Comparison of ENCODE assay signal across 21 cellular contexts in the genomic region with DNA sequence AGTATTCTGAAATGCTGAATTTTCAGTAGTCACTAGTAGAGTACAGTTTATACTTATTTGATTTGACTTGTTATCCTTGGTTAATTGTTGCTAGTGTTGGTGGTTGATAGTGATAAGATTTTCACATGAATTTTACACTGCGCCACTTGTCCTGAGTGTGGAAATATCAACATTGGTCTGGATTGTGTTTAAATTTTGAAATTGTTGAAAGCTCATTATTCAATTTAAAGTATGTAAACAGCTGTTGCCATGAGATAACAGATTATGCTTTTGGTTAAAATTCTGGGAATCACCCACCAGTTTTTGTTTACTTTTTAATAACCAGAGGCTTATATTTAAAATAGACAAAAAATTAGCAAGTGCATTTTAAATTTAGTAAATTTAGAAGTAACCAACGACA. TPM values are rescaled to one million over a fixed set of nuclear protein-coding genes. Genes with fewer than 3 reads are reported as not detected.
A peak's percentile ranks its signal among the peaks of the same experiment; 100 is the strongest.
DNase-seq lines count a peak whose midpoint lies in the region; ATAC-seq, FAIRE-seq and TF ChIP-seq lines count a peak whose summit lies in the region.
"Had no signal": no experiment of that assay in that cellular context is flagged by ENCODE, and none has a peak within 500 bp of the region (broad histone marks: within the 10 kb centered on the region; RNA-seq: fewer than 3 reads in every experiment).

No MANE protein-coding gene starts in this region.

- no peaks in the 10 kb centered on the region for H4K20me1 ChIP-seq in K562 (replicated peaks; ENCODE audit: control insufficient read depth, insufficient read depth, low read length)
- H4K20me1 ChIP-seq: BLaER1 treated with 17β-estradiol and CSF1 and Interleukin-3, amounts not matched to agents 10 nM and 100 nM had no signal

- no peak for TF ChIP-seq RAD21 in K562 (CRISPR knock-in tag; conservative IDR thresholded peaks at IDR 0.05 in 1 of 2, IDR thresholded peaks at IDR 0.05 in 1 of 2)

- DNase-seq in NCI-H146 treated with DMSO at 0.1 percent for 48 hours (lab: John Stamatoyannopoulos, UW; ENCODE audit: unreplicated experiment) (peak; percentile 22), NCI-H146 (lab: John Stamatoyannopoulos, UW) (no peak), K562 (ENCODE audit: extremely low read depth in 1 of 4, low spot score in 3 of 4) (no peak), small intestine (no peak), NCI-H1048 (lab: John Stamatoyannopoulos, UW) (no peak), trophoblast cell (no peak)
- DNase-seq: AML-193; Caco-2; Calu3; CD4-positive, alpha-beta T cell; CD8-positive, alpha-beta T cell; DMS79 treated with DMSO at 0.1 percent for 48 hours; GF-D8 had no signal

- H3K27ac ChIP-seq in K562 (ENCODE audit: extremely low read depth, low read depth, low read length), result no peak overlapping the region
- no peak overlapping the region for H3K27ac ChIP-seq in small intestine (ENCODE audit: low read depth in 1 of 2, low read length in 1 of 2)
- no peak overlapping the region for H3K27ac ChIP-seq in trophoblast cell (ENCODE audit: low read depth, low read length)
- H3K27ac ChIP-seq: 22Rv1; A549; BLaER1 treated with 17β-estradiol and CSF1 and Interleukin-3, amounts not matched to agents 10 nM and 100 nM; C4-2B had no signal

- TF ChIP-seq POLR2A in K562 (conservative IDR thresholded peaks at IDR 0.05), result no peak

- intact Hi-C loops in K562 (cut with micrococcal nuclease), result no loop called here

- H4K91ac ChIP-seq in trophoblast cell (ENCODE audit: low read depth, low read length), result no peak overlapping the region

- CTCF ChIA-PET in K562 (lab: Yijun Ruan, JAX; ENCODE audit: low intra/inter-chr PET ratio), result no interaction called here

- H3K36me3 ChIP-seq in K562 (ENCODE audit: control insufficient read depth, insufficient read depth, low read length), result no peaks in the 10 kb centered on the region
- H3K36me3 ChIP-seq in small intestine (ENCODE audit: control insufficient read depth in 2 of 2, insufficient read depth in 2 of 2, low read length in 2 of 2), result no peaks in the 10 kb centered on the region
- H3K36me3 ChIP-seq in trophoblast cell (ENCODE audit: control insufficient read depth in 1 of 2, insufficient read depth in 2 of 2, low read length in 2 of 2), result no peaks in the 10 kb centered on the region

- H2BK12ac ChIP-seq in trophoblast cell (ENCODE audit: low read length), result no peak overlapping the region

- WGBS in K562 (ENCODE audit: insufficient coverage, low coverage, missing lambda C conversion rate), result 0% methylated on average over 2 of the region's 2 CpGs
- 62 to 81% (median 75%) methylated on average over 2 of the region's 2 CpGs for WGBS in small intestine, 3 donors
- no CpG with 5 or more reads among the region's 2 CpGs for WGBS in trophoblast cell (ENCODE audit: extremely low coverage, insufficient coverage, insufficient read length)

- BruUV-seq in K562 (replicated peaks; lab: Mats Ljungman, UMichigan), result no TSS peak

- no peaks in the 10 kb centered on the region for H3K4me1 ChIP-seq in K562 (replicated peaks in 1 of 2; ENCODE audit: control insufficient read depth in 2 of 2, insufficient read depth in 2 of 2, low read length in 2 of 2)
- H3K4me1 ChIP-seq in small intestine (ENCODE audit: control insufficient read depth in 2 of 2, insufficient read depth in 1 of 2, low read depth in 1 of 2, low read length in 1 of 2), result no peaks in the 10 kb centered on the region
- no peaks in the 10 kb centered on the region for H3K4me1 ChIP-seq in trophoblast cell (ENCODE audit: control insufficient read depth in 1 of 2, insufficient read depth in 2 of 2, low read length in 2 of 2)
- H3K4me1 ChIP-seq: A549; BLaER1 treated with 17β-estradiol and CSF1 and Interleukin-3, amounts not matched to agents 10 nM and 100 nM; Caco-2 had no signal

- H2AK5ac ChIP-seq in trophoblast cell (ENCODE audit: low read length), result no peak overlapping the region

- no peak for TF ChIP-seq EP300 in K562 (IDR thresholded peaks at IDR 0.05; ENCODE audit: low read length)

- H3K18ac ChIP-seq in trophoblast cell (ENCODE audit: low read length), result no peak overlapping the region

- no peak for ATAC-seq in K562
- ATAC-seq: A549; CD8-positive, alpha-beta T cell had no signal

- H4K12ac ChIP-seq in trophoblast cell (ENCODE audit: low read depth, low read length), result no peak overlapping the region

- TF ChIP-seq CTCF in K562 (IDR thresholded peaks at IDR 0.05 in 2 of 3, conservative IDR thresholded peaks at IDR 0.05 in 1 of 3; ENCODE audit: insufficient read depth in 2 of 3, low read depth in 1 of 3, low read length in 3 of 3), result no peak

- in situ Hi-C loops in K562 (cut with MboI), result no loop called here

- FAIRE-seq in K562 (lab: Jason Lieb, UNC) (no peak), small intestine (lab: Jason Lieb, UNC) (peak; percentile 36)
- FAIRE-seq: A549, D721Med, GM12891, GM19239 had no signal

- no peak overlapping the region for H2BK120ac ChIP-seq in trophoblast cell (ENCODE audit: insufficient read depth, low read length, poor library complexity)

- no peaks in the 10 kb centered on the region for H3K79me2 ChIP-seq in K562 (ENCODE audit: control insufficient read depth, insufficient read depth, low read length)
- H3K79me2 ChIP-seq in trophoblast cell (ENCODE audit: control insufficient read depth, insufficient read depth, low read length, poor library complexity), result no peaks in the 10 kb centered on the region

- no peak overlapping the region for H3K9ac ChIP-seq in K562 (ENCODE audit: insufficient read depth in 1 of 2, low read depth in 2 of 2, low read length in 2 of 2)
- no peak overlapping the region for H3K9ac ChIP-seq in trophoblast cell (ENCODE audit: low read length)
- H3K9ac ChIP-seq: BLaER1 treated with 17β-estradiol and CSF1 and Interleukin-3, amounts not matched to agents 10 nM and 100 nM had no signal

- no peak overlapping the region for H3K4ac ChIP-seq in trophoblast cell (ENCODE audit: low read depth, low read length)

- no peak overlapping the region for H2AFZ ChIP-seq in K562 (ENCODE audit: low read depth, low read length)
- no peak overlapping the region for H2AFZ ChIP-seq in trophoblast cell (ENCODE audit: insufficient read depth, low read length, poor library complexity)

- POLR2A ChIA-PET in K562 (lab: Yijun Ruan, JAX), result no interaction called here

- H3K9me3 ChIP-seq in K562 (replicated peaks; ENCODE audit: control insufficient read depth, insufficient read depth, low read depth, low read length) (no peaks in the 10 kb centered on the region), small intestine (ENCODE audit: control insufficient read depth, low read depth) (no peaks in the 10 kb centered on the region), trophoblast cell (ENCODE audit: insufficient read depth, low read depth, low read length) (no peaks in the 10 kb centered on the region)
- H3K9me3 ChIP-seq: A549, Caco-2 had no signal

- H3K23ac ChIP-seq in trophoblast cell (ENCODE audit: low read length), result no peak overlapping the region

- H3K27me3 ChIP-seq in K562 (ENCODE audit: control insufficient read depth in 2 of 2, insufficient read depth in 2 of 2, low read length in 2 of 2) (no peaks in the 10 kb centered on the region), small intestine (ENCODE audit: control insufficient read depth in 2 of 2, insufficient read depth in 2 of 2, low read length in 2 of 2) (no peaks in the 10 kb centered on the region), trophoblast cell (ENCODE audit: insufficient read depth, low read length) (no peaks in the 10 kb centered on the region)
- H3K27me3 ChIP-seq: BLaER1 treated with 17β-estradiol and CSF1 and Interleukin-3, amounts not matched to agents 10 nM and 100 nM had no signal

- H3K14ac ChIP-seq in trophoblast cell (ENCODE audit: low read length), result no peak overlapping the region

- H2BK5ac ChIP-seq in trophoblast cell (ENCODE audit: low read depth, low read length, poor library complexity), result no peak overlapping the region

- no peaks in the 10 kb centered on the region for H3K79me1 ChIP-seq in trophoblast cell (ENCODE audit: low read length)

- H3K4me3 ChIP-seq in K562, result no peak overlapping the region
- H3K4me3 ChIP-seq in small intestine (ENCODE audit: low read depth in 1 of 2, low read length in 2 of 2), result no peak overlapping the region
- no peak overlapping the region for H3K4me3 ChIP-seq in trophoblast cell (ENCODE audit: low read depth, low read length)
- H3K4me3 ChIP-seq: A549; BLaER1 treated with 17β-estradiol and CSF1 and Interleukin-3, amounts not matched to agents 10 nM and 100 nM had no signal

- no peaks in the 10 kb centered on the region for H3K9me1 ChIP-seq in K562 (ENCODE audit: control insufficient read depth, insufficient read depth, low read length)

- no peak overlapping the region for H4K8ac ChIP-seq in trophoblast cell (ENCODE audit: low read depth, low read length)

- H3K4me2 ChIP-seq in K562 (ENCODE audit: insufficient read depth, low read length) (no peak overlapping the region), trophoblast cell (ENCODE audit: low read length) (no peak overlapping the region)
- H3K4me2 ChIP-seq: A549; BLaER1 treated with 17β-estradiol and CSF1 and Interleukin-3, amounts not matched to agents 10 nM and 100 nM had no signal

RNA-seq across cellular contexts. Expression of a gene that starts 12.3 kb away (rescaled TPM):
- 0.60 and 1.9 TPM in 2 replicates for total RNA-seq in K562 (2011; cell fraction: chromatin; rRNA removed; ENCODE audit: low replicate concordance)
- 1.2 TPM in 2 replicates for total RNA-seq in K562 (2011; cell fraction: nucleolus; rRNA removed)
- 0.73 and 1.5 TPM in 2 replicates for total RNA-seq in K562 (2011; cell fraction: nucleoplasm; rRNA removed)
- 1.1 and 2.0 TPM in 2 replicates for total RNA-seq in K562 (2014; rRNA removed)
- total RNA-seq in K562 (2014; rRNA removed; fragmentation: Illumina TruSeq; extraction: Trizol), result 1.2 and 1.4 TPM in 2 replicates
- 1.5 and 2.0 TPM in 2 replicates for total RNA-seq in K562 (2015; rRNA removed; fragmentation: Illumina TruSeq; extraction: Trizol)
- 0.94 and 2.1 TPM in 2 replicates for total RNA-seq in K562 (2021)
- 1.5 and 3.3 TPM in 2 replicates for polyA plus RNA-seq in K562 (2011; rRNA removed)
- polyA plus RNA-seq in K562 (2011; cell fraction: cytosol; rRNA removed), result 0.72 and 1.5 TPM in 2 replicates
- polyA plus RNA-seq in K562 (2011; cell fraction: nucleus; rRNA removed), result 0.75 and 1.8 TPM in 2 replicates
- 1.2 TPM in 2 replicates for polyA plus RNA-seq in K562 (2012)
- 1.5 TPM in 2 replicates for polyA plus RNA-seq in K562 (2014; fragmentation: Illumina TruSeq; extraction: Trizol)
- 1 to 10 TPM; 1.3 to 1.9 TPM for polyA plus RNA-seq in K562 (2014; fragmentation: Nextera tagmentation; extraction: Ambion mirVana)
- polyA plus RNA-seq in K562 (2014; rRNA removed), result 1.0 and 1.1 TPM in 2 replicates
- polyA minus RNA-seq in K562 (2011; rRNA and poly(A)+ RNA removed), result 0.60 and 1.6 TPM in 2 replicates
- not detected in 2 replicates for polyA minus RNA-seq in K562 (2011; cell fraction: cytosol; rRNA and poly(A)+ RNA removed)
- polyA minus RNA-seq in K562 (2011; cell fraction: nucleus; rRNA and poly(A)+ RNA removed), result 1.1 and 2.2 TPM in 2 replicates
- polyA plus RNA-seq in small intestine, result 1 to 10 TPM; 3.1 to 6.9 (median 4.6) TPM
- 0.52 and 1.1 TPM in 2 replicates for polyA plus RNA-seq in trophoblast cell (2013)
- total RNA-seq: A172 had no signal

RNA-seq across cellular contexts. Expression of a gene that starts 39.0 kb away (rescaled TPM):
- total RNA-seq in K562 (2011; cell fraction: chromatin; rRNA removed; ENCODE audit: low replicate concordance), result 3.6 and 9.8 TPM in 2 replicates
- 2.3 and 3.2 TPM in 2 replicates for total RNA-seq in K562 (2011; cell fraction: nucleolus; rRNA removed)
- 5.8 and 9.8 TPM in 2 replicates for total RNA-seq in K562 (2011; cell fraction: nucleoplasm; rRNA removed)
- total RNA-seq in K562 (2014; rRNA removed) (3.5 and 4.0 TPM in 2 replicates), K562 (2014; rRNA removed; fragmentation: Illumina TruSeq; extraction: Trizol) (4.2 TPM in 2 replicates), K562 (2015; rRNA removed; fragmentation: Illumina TruSeq; extraction: Trizol) (3.8 and 4.1 TPM in 2 replicates), K562 (2021) (3.9 and 4.3 TPM in 2 replicates)
- polyA plus RNA-seq in K562 (2011; rRNA removed) (5.8 and 7.0 TPM in 2 replicates), K562 (2014; fragmentation: Illumina TruSeq; extraction: Trizol) (4.5 and 5.0 TPM in 2 replicates), K562 (2014; fragmentation: Nextera tagmentation; extraction: Ambion mirVana) (1 to 10 TPM; 1.7 to 2.7 TPM), K562 (2014; rRNA removed) (4.0 and 4.1 TPM in 2 replicates), small intestine (1 to 10 TPM; 4.5 to 6.5 (median 5.9) TPM)
- polyA plus RNA-seq in K562 (2011; cell fraction: cytosol; rRNA removed), result 1.3 and 2.8 TPM in 2 replicates
- polyA plus RNA-seq in K562 (2011; cell fraction: nucleus; rRNA removed), result 1.9 and 3.5 TPM in 2 replicates
- 3.2 and 3.4 TPM in 2 replicates for polyA plus RNA-seq in K562 (2012)
- polyA minus RNA-seq in K562 (2011; rRNA and poly(A)+ RNA removed), result 6.3 and 7.4 TPM in 2 replicates
- polyA minus RNA-seq in K562 (2011; cell fraction: cytosol; rRNA and poly(A)+ RNA removed), result 2.2 TPM in 2 replicates
- 6.5 and 13.7 TPM in 2 replicates for polyA minus RNA-seq in K562 (2011; cell fraction: nucleus; rRNA and poly(A)+ RNA removed)
- 5.6 and 5.7 TPM in 2 replicates for polyA plus RNA-seq in trophoblast cell (2013)

RNA-seq across cellular contexts. Expression of a gene that starts 41.9 kb away (rescaled TPM):
- total RNA-seq in K562 (2011; cell fraction: chromatin; rRNA removed; ENCODE audit: low replicate concordance), result 2.8 and 15.5 TPM in 2 replicates
- total RNA-seq in K562 (2011; cell fraction: nucleolus; rRNA removed), result 1.8 and 2.8 TPM in 2 replicates
- total RNA-seq in K562 (2011; cell fraction: nucleoplasm; rRNA removed), result 3.8 and 4.1 TPM in 2 replicates
- total RNA-seq in K562 (2014; rRNA removed) (2.5 and 3.1 TPM in 2 replicates), K562 (2014; rRNA removed; fragmentation: Illumina TruSeq; extraction: Trizol) (6.1 and 7.1 TPM in 2 replicates), K562 (2015; rRNA removed; fragmentation: Illumina TruSeq; extraction: Trizol) (4.6 and 5.1 TPM in 2 replicates), K562 (2021) (4.0 and 4.1 TPM in 2 replicates)
- polyA plus RNA-seq in K562 (2011; rRNA removed) (5.9 and 7.8 TPM in 2 replicates), K562 (2014; fragmentation: Illumina TruSeq; extraction: Trizol) (5.3 and 7.1 TPM in 2 replicates), K562 (2014; fragmentation: Nextera tagmentation; extraction: Ambion mirVana) (1 to 10 TPM; 1.5 to 3.1 TPM), K562 (2014; rRNA removed) (4.5 and 6.0 TPM in 2 replicates), small intestine (10 to 100 TPM in 1 of 3 donors, 1 to 10 TPM in 2; 4.3 to 10.7 (median 7.3) TPM)
- polyA plus RNA-seq in K562 (2011; cell fraction: cytosol; rRNA removed), result 1.1 and 2.3 TPM in 2 replicates
- 5.9 and 6.9 TPM in 2 replicates for polyA plus RNA-seq in K562 (2011; cell fraction: nucleus; rRNA removed)
- 3.4 and 6.5 TPM in 2 replicates for polyA plus RNA-seq in K562 (2012)
- 4.4 and 4.7 TPM in 2 replicates for polyA minus RNA-seq in K562 (2011; rRNA and poly(A)+ RNA removed)
- polyA minus RNA-seq in K562 (2011; cell fraction: cytosol; rRNA and poly(A)+ RNA removed), result 1.6 and 3.5 TPM in 2 replicates
- polyA minus RNA-seq in K562 (2011; cell fraction: nucleus; rRNA and poly(A)+ RNA removed), result 1.9 and 3.9 TPM in 2 replicates
- polyA plus RNA-seq in trophoblast cell (2013), result 7.3 and 7.5 TPM in 2 replicates
